16 cellular contexts compared by ENCODE assay signal in the genomic region with DNA sequence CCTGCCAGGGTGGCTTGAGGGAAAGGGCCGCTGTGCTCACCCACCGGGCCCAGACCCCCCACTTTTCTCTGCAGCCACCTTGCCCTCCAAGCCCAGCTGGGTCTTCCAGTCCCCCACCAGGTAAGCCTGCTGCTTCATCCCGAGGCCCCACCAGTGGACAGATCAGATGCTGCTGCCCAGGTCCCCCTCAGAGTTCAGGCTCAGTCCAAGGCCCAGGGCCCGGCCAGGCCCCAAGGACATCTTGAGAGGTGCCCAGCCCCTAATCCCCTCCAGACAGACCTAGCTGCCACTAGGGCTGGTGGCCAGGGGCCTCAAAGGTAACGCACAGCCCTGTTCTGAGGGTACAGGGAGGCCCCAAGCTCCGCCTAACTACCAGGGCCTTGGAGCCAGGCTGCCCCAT.
"Had no signal": no experiment of that assay in that cellular context is flagged by ENCODE, and none has a peak within 500 bp of the region (broad histone marks: within the 10 kb centered on the region; RNA-seq: fewer than 3 reads in every experiment).

No MANE protein-coding gene starts in this region.

- DNase-seq: dermis blood vessel endothelial cell; dorsolateral prefrontal cortex; effector CD4-positive, alpha-beta T cell; effector memory CD4-positive, alpha-beta T cell; heart left ventricle; hippocampal formation; left cardiac atrium; left lung; left ventricle myocardium superior; lower lobe of right lung; mesenchymal stem cell; mucosa of descending colon had no signal

- H3K36me3 ChIP-seq: esophagus muscularis mucosa, gastroesophageal sphincter, heart left ventricle, left lung, lower lobe of right lung had no signal

- H3K4me1 ChIP-seq: foreskin keratinocyte had no signal

- H3K27me3 ChIP-seq: left lung had no signal

- ATAC-seq: gastroesophageal sphincter, heart left ventricle, left cardiac atrium, left lung, left ventricle myocardium superior, lower lobe of right lung, mucosa of descending colon had no signal

- H3K27ac ChIP-seq: coronary artery, dorsolateral prefrontal cortex, esophagus muscularis mucosa, foreskin keratinocyte, gastroesophageal sphincter, heart left ventricle, left lung, lower lobe of right lung had no signal

- H3K4me3 ChIP-seq: coronary artery, dorsolateral prefrontal cortex, esophagus muscularis mucosa, gastroesophageal sphincter, heart left ventricle, left lung, lower lobe of right lung, mucosa of descending colon had no signal

- H3K9me3 ChIP-seq: esophagus muscularis mucosa, gastroesophageal sphincter, heart left ventricle, left lung, lower lobe of right lung, mucosa of descending colon had no signal
